Comparison of ENCODE assay signal across 14 cellular contexts in the genomic region with DNA sequence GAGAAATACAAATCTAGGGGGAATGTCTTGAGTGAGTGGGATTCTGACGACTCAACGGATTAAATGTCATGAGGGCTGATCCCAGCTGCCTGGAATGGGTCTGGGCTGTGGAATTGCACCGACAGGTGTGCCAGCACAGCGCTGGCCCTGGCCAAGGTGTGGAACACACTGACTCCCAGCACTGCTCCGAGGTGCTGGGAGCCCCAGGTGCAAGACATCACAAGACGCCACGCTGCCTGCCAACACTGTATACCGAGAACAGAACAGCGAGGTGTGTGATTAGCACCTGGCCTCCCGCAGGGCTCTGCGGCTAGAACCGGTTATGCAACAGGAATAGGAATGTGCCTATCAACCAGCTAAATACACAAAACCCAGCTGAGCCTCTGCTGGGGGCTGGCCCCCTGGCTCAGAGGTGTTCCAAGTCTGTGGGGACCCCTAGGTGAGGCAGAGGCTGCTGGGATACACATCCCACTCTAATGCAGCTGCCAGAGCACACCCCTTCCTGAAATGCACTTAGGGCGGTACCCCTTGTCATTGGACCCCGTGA. TPM values are rescaled to one million over a fixed set of nuclear protein-coding genes. Genes with fewer than 3 reads are reported as not detected.
A peak's percentile ranks its signal among the peaks of the same experiment; 100 is the strongest.
DNase-seq lines count a peak whose midpoint lies in the region; ATAC-seq, FAIRE-seq and TF ChIP-seq lines count a peak whose summit lies in the region.
"Had no signal": no experiment of that assay in that cellular context is flagged by ENCODE, and none has a peak within 500 bp of the region (broad histone marks: within the 10 kb centered on the region; RNA-seq: fewer than 3 reads in every experiment).

No MANE protein-coding gene starts in this region.

- intact Hi-C loops in sigmoid colon (cut with DNase I) = no loop called here

- H3K36me3 ChIP-seq in esophagus (ENCODE audit: control insufficient read depth in 2 of 2, insufficient read depth in 2 of 2, low read length in 1 of 2) = peaks cover 6 to 26% of the 10 kb centered on the region in 2 donors
- peaks cover 9 to 78% (median 40%) of the 10 kb centered on the region in 4 donors for H3K36me3 ChIP-seq in sigmoid colon

- H3K9me3 ChIP-seq in esophagus (ENCODE audit: control insufficient read depth in 2 of 2, insufficient read depth in 1 of 2, low read depth in 1 of 2, low read length in 1 of 2) = no peaks in the 10 kb centered on the region
- H3K9me3 ChIP-seq in sigmoid colon = no peaks in the 10 kb centered on the region

- ATAC-seq in GM21576 (IDR thresholded peaks at IDR 0.05; ENCODE audit: unreplicated experiment) (no peak), HG02970 (IDR thresholded peaks at IDR 0.05; ENCODE audit: low FRiP score, unreplicated experiment) (no peak)
- ATAC-seq: stimulated activated naive B cell treated with anti-CD40 and anti-IgM and Interleukin-4, amounts not matched to agents 10 μg/mL and 1 μg/mL and 100 μg/mL, for 72 hours had no signal

- WGBS in esophagus, 2 donors = 46 to 52% methylated on average over 14 of the region's 14 CpGs
- 23 to 67% methylated on average over 14 of the region's 14 CpGs for WGBS in sigmoid colon, 2 donors

- no peak for TF ChIP-seq EP300 in sigmoid colon (IDR thresholded peaks at IDR 0.05)

- peak; percentile 86 for DNase-seq in HT-29 (ENCODE audit: low spot score)
- peak; percentile 90 for DNase-seq in NCI-H345 treated with DMSO at 0.1 percent for 48 hours (lab: John Stamatoyannopoulos, UW; ENCODE audit: unreplicated experiment)
- DNase-seq in sigmoid colon = peak; percentile 57
- DNase-seq in KG1 (lab: John Stamatoyannopoulos, UW) = no peak
- DNase-seq in D721Med (ENCODE audit: insufficient read length, low spot score) = no peak
- DNase-seq: activated CD4-positive, CD25-positive, alpha-beta regulatory T cell; activated naive CD4-positive, alpha-beta T cell treated with anti-CD3 and anti-CD28 coated beads, Interleukin-2, amount 10 ng/mL, durations not matched to agents 7 days and 5 days; DMS 273 treated with DMSO at 0.1 percent for 48 hours; stimulated activated naive B cell treated with anti-CD40 and anti-IgM and Interleukin-4, amounts not matched to agents 10 μg/mL and 1 μg/mL and 100 μg/mL, for 72 hours had no signal

- H3K27me3 ChIP-seq in esophagus (ENCODE audit: control insufficient read depth in 1 of 2, insufficient read depth in 2 of 2, low read length in 2 of 2) (no peaks in the 10 kb centered on the region), sigmoid colon (no peaks in the 10 kb centered on the region)

- no peak for TF ChIP-seq CTCF in sigmoid colon (IDR thresholded peaks at IDR 0.05)
- no peak for TF ChIP-seq CTCF in D721Med (IDR thresholded peaks at IDR 0.05; ENCODE audit: insufficient read depth, missing control alignments)

- H3K4me3 ChIP-seq in esophagus (ENCODE audit: low read depth in 1 of 2, low read length in 2 of 2) (no peak overlapping the region), sigmoid colon (no peak overlapping the region)

- FAIRE-seq in D721Med (lab: Jason Lieb, UNC) = no peak
- FAIRE-seq: endometrium, islet of Langerhans had no signal

- H3K27ac ChIP-seq in esophagus (ENCODE audit: low read depth in 2 of 2, low read length in 1 of 2) = peak overlapping the region; percentile 57 to 77
- no peak overlapping the region for H3K27ac ChIP-seq in sigmoid colon

- H3K4me1 ChIP-seq in esophagus (ENCODE audit: control insufficient read depth in 2 of 2, insufficient read depth in 2 of 2, low read length in 1 of 2) (peaks cover 7 to 17% of the 10 kb centered on the region in 2 donors), sigmoid colon (no peaks in the 10 kb centered on the region)

- TF ChIP-seq POLR2A in sigmoid colon (IDR thresholded peaks at IDR 0.05) = no peak

RNA-seq across cellular contexts. Expression of gene APMAP, which starts 24.8 kb away (rescaled TPM):
- 92.6 and 93.8 TPM in 2 replicates for total RNA-seq in HT-29 (2014; rRNA removed; shearing (Covaris generic))
- 10 to 100 TPM in 1 of 2 donors, 1 to 10 TPM in 1; 9.6 to 20.5 TPM for polyA plus RNA-seq in esophagus
- 10 to 100 TPM; 22.7 to 35.3 (median 28.9) TPM for total RNA-seq in sigmoid colon
- polyA plus RNA-seq in sigmoid colon = 10 to 100 TPM in 2 of 3 donors, 1 to 10 TPM in 1; 9.6 to 55.8 (median 25.2) TPM

RNA-seq across cellular contexts. Expression of gene ACSS1, which starts 40.6 kb away (rescaled TPM):
- total RNA-seq in HT-29 (2014; rRNA removed; shearing (Covaris generic)) = 39.9 and 47.0 TPM in 2 replicates
- 1 to 10 TPM; 8.0 to 8.8 TPM for polyA plus RNA-seq in esophagus
- total RNA-seq in sigmoid colon = 10 to 100 TPM; 27.1 to 41.0 (median 30.5) TPM
- 10 to 100 TPM; 20.1 to 24.7 (median 21.0) TPM for polyA plus RNA-seq in sigmoid colon

Comparison
In these comparisons a context has a peak if more than half of its experiments do, and no peak if none do; other contexts are left out.
1. DNase-seq: peak in HT-29 (single experiment), NCI-H345 treated with DMSO at 0.1 percent for 48 hours (single experiment) and sigmoid colon (single experiment); none in KG1 (single experiment) and D721Med (single experiment).
2. H3K27ac ChIP-seq: peak in esophagus (2 of 2); none in sigmoid colon (0 of 4).